In the genomic region with DNA sequence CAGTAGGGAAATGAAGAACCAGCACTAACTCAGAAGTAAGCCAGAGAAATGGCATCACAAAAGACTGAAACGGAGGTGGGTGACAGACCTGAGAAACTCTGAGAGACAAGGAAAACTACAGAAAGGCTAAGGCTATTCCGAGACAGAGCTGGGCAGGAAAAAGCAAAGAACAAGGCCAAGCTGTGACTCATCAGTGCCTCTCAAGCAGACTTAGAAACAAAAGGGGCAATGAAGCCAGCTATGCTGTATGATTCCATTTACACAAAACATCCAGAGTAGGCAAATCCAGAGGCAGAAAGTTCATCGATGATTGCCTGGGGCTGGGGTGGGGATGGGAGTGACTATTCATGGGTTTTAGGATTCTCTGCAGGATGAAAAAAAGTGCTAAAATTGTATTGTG, we compare ENCODE assay signal across 8 cellular contexts. TPM values are rescaled to one million over a fixed set of nuclear protein-coding genes. Genes with fewer than 3 reads are reported as not detected.
DNase-seq lines count a peak whose midpoint lies in the region; ATAC-seq lines count a peak whose summit lies in the region.

No MANE protein-coding gene starts in this region.

- DNase-seq in ELF-1 (ENCODE audit: low read depth, low spot score) (peak; percentile 6), amniotic epithelial cell (ENCODE audit: low read depth) (peak; percentile 74), head of caudate nucleus (peak in 26 of 42 donors; percentile 22 to 83 (median 52)), renal cortical epithelial cell (ENCODE audit: low read depth) (peak; percentile 85), RPMI8226 (no peak)
- DNase-seq in stimulated activated CD4-positive, alpha-beta T cell treated with anti-CD3 and anti-CD28 coated beads, Interleukin-12 subunit alpha, Interleukin-12 subunit beta, amount 100 ng/mL, for 4 hours = no peak

- intact Hi-C loops in head of caudate nucleus (cut with DNase I) = loop anchor here (10.0 kb wide), 1 partner anchor 154 kb away; no protein-coding TSS in a partner anchor

- no peak for ATAC-seq in HG03439 (IDR thresholded peaks at IDR 0.05; ENCODE audit: unreplicated experiment)
- no peak for ATAC-seq in GM21825 (IDR thresholded peaks at IDR 0.05; ENCODE audit: unreplicated experiment)

RNA-seq across cellular contexts. Expression of a gene that starts 50.0 kb away (rescaled TPM):
- total RNA-seq in renal cortical epithelial cell = 3.6 and 10.8 TPM in 2 replicates

Comparison
In these comparisons a context has a peak if more than half of its experiments do, and no peak if none do; other contexts are left out.
1. DNase-seq: peak in ELF-1 (single experiment), amniotic epithelial cell (single experiment), head of caudate nucleus (26 of 42) and renal cortical epithelial cell (single experiment); none in RPMI8226 (single experiment) and stimulated activated CD4-positive, alpha-beta T cell treated with anti-CD3 and anti-CD28 coated beads, Interleukin-12 subunit alpha, Interleukin-12 subunit beta, amount 100 ng/mL, for 4 hours (single experiment).